21 cellular contexts compared by ENCODE assay signal in genomic region chr11:19395050-19395449, GRCh38.
DNase-seq lines count a peak whose midpoint lies in the region; ATAC-seq lines count a peak whose summit lies in the region.
"Had no signal": no experiment of that assay in that cellular context is flagged by ENCODE, and none has a peak within 500 bp of the region (broad histone marks: within the 10 kb centered on the region; RNA-seq: fewer than 3 reads in every experiment).

No MANE protein-coding gene starts in this region.

- ATAC-seq in GM18868 (IDR thresholded peaks at IDR 0.05; ENCODE audit: unreplicated experiment): peak; percentile 13
- ATAC-seq in GM21723 (IDR thresholded peaks at IDR 0.05; ENCODE audit: unreplicated experiment): peak; percentile 21
- peak; percentile 16 for ATAC-seq in HG03460 (IDR thresholded peaks at IDR 0.05; ENCODE audit: unreplicated experiment)
- ATAC-seq in HG02938 (IDR thresholded peaks at IDR 0.05; ENCODE audit: unreplicated experiment): no peak
- ATAC-seq: body of pancreas, left ventricle myocardium superior, Panc1 had no signal

- DNase-seq in iPS-NIHi7 (ENCODE audit: extremely low spot score) (peak; percentile 24), NCI-H187 treated with DMSO at 0.1 percent for 48 hours (lab: John Stamatoyannopoulos, UW) (no peak), KBM-7 (no peak)
- no peak for DNase-seq in activated CD4-positive, alpha-beta T cell treated with anti-CD3 and anti-CD28 coated beads for 1 hour
- DNase-seq: activated CD4-positive, alpha-beta T cell treated with anti-CD3 and anti-CD28 coated beads, Interleukin-2, amount 10 ng/mL, durations not matched to agents 7 days and 5 days; activated naive CD8-positive, alpha-beta T cell treated with anti-CD3 and anti-CD28 coated beads, Interleukin-2, amount 50 U/mL, for 24 hours; body of pancreas; glutamatergic neuron; GOT3; immature natural killer cell; left ventricle myocardium superior; NCI-H1694 treated with DMSO at 0.1 percent for 48 hours; NCI-H446; NK-92 treated with Interleukin-12 subunit alpha and Interleukin-12 subunit beta, amount 100 ng/mL, for 24 hours; sigmoid colon; SJCRH30 had no signal

- in situ Hi-C loops in KBM-7 (cut with MboI; ENCODE audit: low pct_unique_long_range_greater_than_20kb, low sequenced_read_pairs): no loop called here
